Comparison of ENCODE assay signal across 8 cellular contexts in genomic region chr7:121153411-121153810, GRCh38.
"Had no signal": no experiment of that assay in that cellular context is flagged by ENCODE, and none has a peak within 500 bp of the region (broad histone marks: within the 10 kb centered on the region; RNA-seq: fewer than 3 reads in every experiment).

No MANE protein-coding gene starts in this region.

- H3K4me3 ChIP-seq: GM12878 had no signal

- ATAC-seq: GM12878 had no signal

- FAIRE-seq: G401.6, GM12891, GM12892, GM18507, GM19239 had no signal

- DNase-seq: GDM1, GF-D8 had no signal
